Comparison of ENCODE assay signal across 13 cellular contexts in genomic region chr13:43240278-43240677, GRCh38.
DNase-seq lines count a peak whose midpoint lies in the region; ATAC-seq lines count a peak whose summit lies in the region.
"Had no signal": no experiment of that assay in that cellular context is flagged by ENCODE, and none has a peak within 500 bp of the region (broad histone marks: within the 10 kb centered on the region; RNA-seq: fewer than 3 reads in every experiment).

No MANE protein-coding gene starts in this region.

- DNase-seq in SKM-1 treated with dmso at 0.1 percent for 144 hours (lab: John Stamatoyannopoulos, UW; ENCODE audit: unreplicated experiment) (peak; percentile 8), SKM-1 (lab: John Stamatoyannopoulos, UW; ENCODE audit: unreplicated experiment) (no peak)
- DNase-seq in stimulated activated naive B cell treated with anti-CD40 and anti-IgM and Interleukin-4, amounts not matched to agents 10 μg/mL and 1 μg/mL and 100 μg/mL, for 72 hours, result no peak
- DNase-seq in activated CD4-positive, alpha-beta T cell treated with anti-CD3 and anti-CD28 coated beads, Interleukin-2, amount 10 ng/mL, durations not matched to agents 7 days and 5 days, result no peak
- DNase-seq in activated CD4-positive, alpha-beta T cell treated with anti-CD3 and anti-CD28 coated beads for 48 hours, result no peak
- DNase-seq: activated CD8-positive, alpha-beta memory T cell treated with anti-CD3 and anti-CD28 coated beads, Interleukin-2, amount 50 U/mL, for 48 hours; adrenal gland; NCI-H2227 treated with DMSO at 0.1 percent for 48 hours; SHP77 treated with DMSO at 0.1 percent for 48 hours; thyroid gland had no signal

- no peaks in the 10 kb centered on the region for H3K36me3 Mint-ChIP-seq in stimulated activated naive B cell treated with anti-CD40 and anti-IgM and Interleukin-4, amounts not matched to agents 10 μg/mL and 1 μg/mL and 100 μg/mL, for 72 hours
- H3K36me3 Mint-ChIP-seq in activated CD4-positive, alpha-beta T cell treated with anti-CD3 and anti-CD28 coated beads, Interleukin-2, amount 10 ng/mL, durations not matched to agents 7 days and 5 days (ENCODE audit: low read depth), result no peaks in the 10 kb centered on the region

- peaks cover 5 to 9% of the 10 kb centered on the region in 2 donors for H3K27me3 Mint-ChIP-seq in stimulated activated naive B cell treated with anti-CD40 and anti-IgM and Interleukin-4, amounts not matched to agents 10 μg/mL and 1 μg/mL and 100 μg/mL, for 72 hours
- peaks cover 15% of the 10 kb centered on the region for H3K27me3 Mint-ChIP-seq in activated CD4-positive, alpha-beta T cell treated with anti-CD3 and anti-CD28 coated beads, Interleukin-2, amount 10 ng/mL, durations not matched to agents 7 days and 5 days

- H3K9me3 Mint-ChIP-seq in stimulated activated naive B cell treated with anti-CD40 and anti-IgM and Interleukin-4, amounts not matched to agents 10 μg/mL and 1 μg/mL and 100 μg/mL, for 72 hours, result peaks cover 0 to 2% of the 10 kb centered on the region in 2 donors
- no peaks in the 10 kb centered on the region for H3K9me3 Mint-ChIP-seq in activated CD4-positive, alpha-beta T cell treated with anti-CD3 and anti-CD28 coated beads, Interleukin-2, amount 10 ng/mL, durations not matched to agents 7 days and 5 days

- ATAC-seq in GM21717 (IDR thresholded peaks at IDR 0.05; ENCODE audit: unreplicated experiment) (peak; percentile 85), HG03342 (IDR thresholded peaks at IDR 0.05; ENCODE audit: unreplicated experiment) (peak; percentile 91), esophagus mucosa (no peak)
- ATAC-seq in stimulated activated naive B cell treated with anti-CD40 and anti-IgM and Interleukin-4, amounts not matched to agents 10 μg/mL and 1 μg/mL and 100 μg/mL, for 72 hours (replicated peaks), result peak; percentile 91 to 96

- POLR2A ChIA-PET in activated CD4-positive, alpha-beta T cell treated with anti-CD3 and anti-CD28 coated beads, Interleukin-2, amount 10 ng/mL, durations not matched to agents 7 days and 5 days (lab: Charles Lee), result no interaction called here

- CTCF ChIA-PET in activated CD4-positive, alpha-beta T cell treated with anti-CD3 and anti-CD28 coated beads, Interleukin-2, amount 10 ng/mL, durations not matched to agents 7 days and 5 days (lab: Charles Lee), result interaction anchor here (0.6 kb wide), 1 partner anchor 22 kb away, joined by 3 read pairs; no protein-coding TSS in a partner anchor

- H3K4me3 Mint-ChIP-seq in stimulated activated naive B cell treated with anti-CD40 and anti-IgM and Interleukin-4, amounts not matched to agents 10 μg/mL and 1 μg/mL and 100 μg/mL, for 72 hours, result no peak overlapping the region
- no peak overlapping the region for H3K4me3 Mint-ChIP-seq in activated CD4-positive, alpha-beta T cell treated with anti-CD3 and anti-CD28 coated beads, Interleukin-2, amount 10 ng/mL, durations not matched to agents 7 days and 5 days

- H3K4me1 Mint-ChIP-seq in stimulated activated naive B cell treated with anti-CD40 and anti-IgM and Interleukin-4, amounts not matched to agents 10 μg/mL and 1 μg/mL and 100 μg/mL, for 72 hours, result peaks cover 7 to 17% of the 10 kb centered on the region in 2 donors
- no peaks in the 10 kb centered on the region for H3K4me1 Mint-ChIP-seq in activated CD4-positive, alpha-beta T cell treated with anti-CD3 and anti-CD28 coated beads, Interleukin-2, amount 10 ng/mL, durations not matched to agents 7 days and 5 days

- peak overlapping the region; percentile 4 for H3K27ac Mint-ChIP-seq in stimulated activated naive B cell treated with anti-CD40 and anti-IgM and Interleukin-4, amounts not matched to agents 10 μg/mL and 1 μg/mL and 100 μg/mL, for 72 hours
- H3K27ac Mint-ChIP-seq in activated CD4-positive, alpha-beta T cell treated with anti-CD3 and anti-CD28 coated beads, Interleukin-2, amount 10 ng/mL, durations not matched to agents 7 days and 5 days, result no peak overlapping the region
